ENCODE assay signal across 19 cellular contexts in the genomic region with DNA sequence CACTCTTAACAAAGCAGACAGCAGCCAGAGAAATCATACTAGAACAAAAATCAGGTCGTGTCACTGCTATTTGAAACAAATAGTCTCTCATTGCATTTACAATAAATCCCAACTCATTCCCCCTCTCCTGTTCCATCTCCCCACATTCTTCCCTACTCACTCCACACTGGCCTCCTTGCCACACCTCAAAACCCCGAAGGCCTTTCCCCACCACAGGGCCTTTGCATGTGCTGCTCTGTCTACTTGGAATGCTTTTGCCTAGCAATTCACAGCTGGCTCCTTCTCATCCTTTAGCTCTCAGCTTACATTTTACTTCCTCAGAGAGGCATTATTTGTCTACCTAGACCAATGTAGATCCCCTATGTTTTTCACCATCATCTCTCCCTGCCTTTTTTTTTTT. TPM values are rescaled to one million over a fixed set of nuclear protein-coding genes. Genes with fewer than 3 reads are reported as not detected.
DNase-seq lines count a peak whose midpoint lies in the region; ATAC-seq and TF ChIP-seq lines count a peak whose summit lies in the region.
"Had no signal": no experiment of that assay in that cellular context is flagged by ENCODE, and none has a peak within 500 bp of the region (broad histone marks: within the 10 kb centered on the region; RNA-seq: fewer than 3 reads in every experiment).

No MANE protein-coding gene starts in this region.

- H3K27ac Mint-ChIP-seq in activated naive CD4-positive, alpha-beta T cell treated with anti-CD3 and anti-CD28 coated beads, Interleukin-2, amount 50 U/mL, for 24 hours, result peak overlapping the region; percentile 71
- H3K27ac Mint-ChIP-seq in central memory CD8-positive, alpha-beta T cell (ENCODE audit: low read depth), result peak overlapping the region; percentile 9
- H3K27ac Mint-ChIP-seq in progenitor cell of endocrine pancreas, result peak overlapping the region; percentile 77
- peak overlapping the region in 1 of 2 donors; percentile 7 for H3K27ac Mint-ChIP-seq in T-cell
- H3K27ac Mint-ChIP-seq: HFFc6 had no signal

- peaks cover 3% of the 10 kb centered on the region for H3K4me1 Mint-ChIP-seq in activated naive CD4-positive, alpha-beta T cell treated with anti-CD3 and anti-CD28 coated beads, Interleukin-2, amount 50 U/mL, for 24 hours
- H3K4me1 Mint-ChIP-seq in central memory CD8-positive, alpha-beta T cell, result no peaks in the 10 kb centered on the region
- no peaks in the 10 kb centered on the region for H3K4me1 Mint-ChIP-seq in progenitor cell of endocrine pancreas (ENCODE audit: low read depth)
- H3K4me1 Mint-ChIP-seq in T-cell, result peaks cover 0 to 3% (median 0%) of the 10 kb centered on the region in 3 donors

- H3K27ac ChIP-seq in SJSA1, result peak overlapping the region; percentile 27; the same call in 1 of the 2 replicates
- H3K27ac ChIP-seq: GM23248, HL-60 had no signal

- no peak for ATAC-seq in central memory CD8-positive, alpha-beta T cell (replicated peaks; ENCODE audit: extremely low read depth, poor library complexity, severe bottlenecking)
- ATAC-seq in T-cell (replicated peaks in 1 of 4), result no peak

- peaks cover 29% of the 10 kb centered on the region for H3K4me1 ChIP-seq in SJSA1 (replicated peaks)
- H3K4me1 ChIP-seq: BE2C, HAP-1 had no signal

- no peaks in the 10 kb centered on the region for H3K9me3 ChIP-seq in SJSA1 (replicated peaks)
- H3K9me3 ChIP-seq: BE2C, HAP-1 had no signal

- CTCF ChIA-PET in T-cell (lab: Charles Lee), result no interaction called here

- no peak overlapping the region for H3K4me3 Mint-ChIP-seq in activated naive CD4-positive, alpha-beta T cell treated with anti-CD3 and anti-CD28 coated beads, Interleukin-2, amount 50 U/mL, for 24 hours
- no peak overlapping the region for H3K4me3 Mint-ChIP-seq in central memory CD8-positive, alpha-beta T cell
- no peak overlapping the region for H3K4me3 Mint-ChIP-seq in progenitor cell of endocrine pancreas (ENCODE audit: low read depth)
- H3K4me3 Mint-ChIP-seq in T-cell, result no peak overlapping the region
- H3K4me3 Mint-ChIP-seq: HFFc6 had no signal

- H3K9me3 Mint-ChIP-seq in activated naive CD4-positive, alpha-beta T cell treated with anti-CD3 and anti-CD28 coated beads, Interleukin-2, amount 50 U/mL, for 24 hours, result no peaks in the 10 kb centered on the region
- H3K9me3 Mint-ChIP-seq in central memory CD8-positive, alpha-beta T cell, result no peaks in the 10 kb centered on the region
- H3K9me3 Mint-ChIP-seq in progenitor cell of endocrine pancreas (ENCODE audit: low read depth), result no peaks in the 10 kb centered on the region
- H3K9me3 Mint-ChIP-seq in T-cell, result no peaks in the 10 kb centered on the region
- H3K9me3 Mint-ChIP-seq: CD4-positive, CD25-positive, alpha-beta regulatory T cell; CD8-positive, alpha-beta memory T cell; HFFc6 had no signal

- H3K27me3 ChIP-seq in SJSA1 (replicated peaks), result no peaks in the 10 kb centered on the region
- H3K27me3 ChIP-seq: BE2C had no signal

- POLR2A ChIA-PET in T-cell (lab: Charles Lee), result no interaction called here

- peaks cover 10% of the 10 kb centered on the region for H3K36me3 Mint-ChIP-seq in activated naive CD4-positive, alpha-beta T cell treated with anti-CD3 and anti-CD28 coated beads, Interleukin-2, amount 50 U/mL, for 24 hours
- H3K36me3 Mint-ChIP-seq in central memory CD8-positive, alpha-beta T cell (ENCODE audit: insufficient read depth), result peaks cover 24% of the 10 kb centered on the region
- H3K36me3 Mint-ChIP-seq in progenitor cell of endocrine pancreas (ENCODE audit: insufficient read depth), result peaks cover 27% of the 10 kb centered on the region
- peaks cover 51% of the 10 kb centered on the region for H3K36me3 Mint-ChIP-seq in T-cell

- no peak for DNase-seq in activated naive CD4-positive, alpha-beta T cell treated with Interleukin-2 at 50 U/mL for 16 hours
- DNase-seq in SJSA1 (ENCODE audit: low read depth in 1 of 2, low spot score in 2 of 2) (no peak), progenitor cell of endocrine pancreas (ENCODE audit: low spot score, unreplicated experiment) (no peak), mesenteric fat pad (ENCODE audit: low spot score) (no peak), HPDE6-E6E7 (ENCODE audit: extremely low spot score) (no peak), T-cell (no peak)
- DNase-seq in central memory CD8-positive, alpha-beta T cell (ENCODE audit: low spot score in 2 of 2), result no peak
- DNase-seq: BE2C; C1 segment of cervical spinal cord; CD4-positive, CD25-positive, alpha-beta regulatory T cell; CD8-positive, alpha-beta memory T cell; COR-L47; DMS 273 treated with DMSO at 0.1 percent for 48 hours; GM23248; HFFc6; IMR-90 had no signal

- peaks cover 21% of the 10 kb centered on the region for H3K36me3 ChIP-seq in SJSA1

- H3K4me3 ChIP-seq in SJSA1, result no peak overlapping the region
- H3K4me3 ChIP-seq: GM23248, HAP-1 had no signal

- no peak for TF ChIP-seq CTCF in progenitor cell of endocrine pancreas (IDR thresholded peaks at IDR 0.05; ENCODE audit: unreplicated experiment)

- no peaks in the 10 kb centered on the region for H3K27me3 Mint-ChIP-seq in activated naive CD4-positive, alpha-beta T cell treated with anti-CD3 and anti-CD28 coated beads, Interleukin-2, amount 50 U/mL, for 24 hours
- no peaks in the 10 kb centered on the region for H3K27me3 Mint-ChIP-seq in central memory CD8-positive, alpha-beta T cell
- no peaks in the 10 kb centered on the region for H3K27me3 Mint-ChIP-seq in progenitor cell of endocrine pancreas
- no peaks in the 10 kb centered on the region for H3K27me3 Mint-ChIP-seq in T-cell
- H3K27me3 Mint-ChIP-seq: CD4-positive, CD25-positive, alpha-beta regulatory T cell had no signal

RNA-seq across cellular contexts. Expression of gene THOC5, which starts 6.3 kb away (rescaled TPM):
- total RNA-seq in SJSA1 (2014; rRNA removed; shearing (Covaris generic)), result 49.8 and 54.9 TPM in 2 replicates
- total RNA-seq in progenitor cell of endocrine pancreas (72.9 and 80.3 TPM in 2 replicates), mesenteric fat pad (33.3 TPM), T-cell (10 to 100 TPM; 36.9 to 55.4 (median 48.5) TPM)

RNA-seq across cellular contexts. Expression of gene NIPSNAP1, which starts 21.1 kb away (rescaled TPM):
- total RNA-seq in SJSA1 (2014; rRNA removed; shearing (Covaris generic)), result 29.4 and 34.5 TPM in 2 replicates
- total RNA-seq in progenitor cell of endocrine pancreas (221 and 222 TPM in 2 replicates), mesenteric fat pad (7.9 TPM), T-cell (10 to 100 TPM; 28.2 to 38.3 (median 32.8) TPM)

RNA-seq across cellular contexts. Expression of gene NF2, which starts 43.6 kb away (rescaled TPM):
- total RNA-seq in SJSA1 (2014; rRNA removed; shearing (Covaris generic)), result 105 and 151 TPM in 2 replicates
- 36.6 and 37.1 TPM in 2 replicates for total RNA-seq in progenitor cell of endocrine pancreas
- total RNA-seq in mesenteric fat pad, result 34.1 TPM
- total RNA-seq in T-cell, result 10 to 100 TPM; 26.1 to 33.4 (median 31.9) TPM
